ENCODE assay signal across 34 cellular contexts in genomic region chr9:135209136-135209535, GRCh38.
"Had no signal": no experiment of that assay in that cellular context is flagged by ENCODE, and none has a peak within 500 bp of the region (broad histone marks: within the 10 kb centered on the region; RNA-seq: fewer than 3 reads in every experiment).

No MANE protein-coding gene starts in this region.

- H3K4me3 ChIP-seq: adrenal gland, body of pancreas, breast epithelium had no signal

- H3K4me1 Mint-ChIP-seq: activated B cell treated with CpG ODN at 0.5 μM for 24 hours; activated CD4-positive, alpha-beta T cell treated with anti-CD3 and anti-CD28 coated beads, Interleukin-2, amount 10 ng/mL, durations not matched to agents 24 days and 14 days; activated naive CD8-positive, alpha-beta T cell treated with anti-CD3 and anti-CD28 coated beads for 36 hours; activated T-helper 17 cell treated with anti-CD3 and anti-CD28 coated beads, Interleukin-2, amount 50 U/mL, for 72 hours had no signal

- H3K4me3 Mint-ChIP-seq: activated B cell treated with CpG ODN at 0.5 μM for 24 hours; activated CD4-positive, alpha-beta memory T cell treated with anti-CD3 and anti-CD28 coated beads for 36 hours; activated CD4-positive, alpha-beta T cell treated with anti-CD3 and anti-CD28 coated beads, Interleukin-2, amount 10 ng/mL, durations not matched to agents 24 days and 14 days; activated CD8-positive, alpha-beta T cell treated with anti-CD3 and anti-CD28 coated beads for 36 hours; activated naive CD4-positive, alpha-beta T cell treated with anti-CD3 and anti-CD28 coated beads for 36 hours; activated naive CD8-positive, alpha-beta T cell treated with anti-CD3 and anti-CD28 coated beads for 36 hours; activated T-cell treated with anti-CD3 and anti-CD28 coated beads, Interleukin-2, amount 50 U/mL, for 4 hours; activated T-cell treated with anti-CD3 and anti-CD28 coated beads, Interleukin-2, amount 50 U/mL, for 72 hours; activated T-helper 1 cell treated with anti-CD3 and anti-CD28 coated beads, Interleukin-12 subunit alpha, Interleukin-12 subunit beta, Interleukin-2, Interleukin-4 antibody, amounts not matched to agents 30 ng/mL and 10 ng/mL and 1 ng/mL, durations not matched to agents 14 hours and 24 hours and 36 hours; activated T-helper 17 cell treated with anti-CD3 and anti-CD28 coated beads, Interleukin-2, amount 50 U/mL, for 72 hours; T-helper 1 cell treated with Interleukin-12 subunit alpha and Interleukin-12 subunit beta and Interleukin-4 antibody, amounts not matched to agents 30 μg/mL and 1 μg/mL, for 36 hours; T-helper 2 cell treated with Interferon-gamma antibody and Interleukin-4, amounts not matched to agents 5 μg/mL and 100 μg/mL, for 36 hours had no signal

- ATAC-seq: activated CD8-positive, alpha-beta T cell treated with anti-CD3 and anti-CD28 coated beads for 36 hours; activated naive CD4-positive, alpha-beta T cell treated with anti-CD3 and anti-CD28 coated beads, Interleukin-2, amount 50 U/mL, for 72 hours; activated T-cell treated with anti-CD3 and anti-CD28 coated beads, Interleukin-2, amount 50 U/mL, for 4 hours; activated T-cell treated with anti-CD3 and anti-CD28 coated beads, Interleukin-2, amount 50 U/mL, for 72 hours; activated T-helper 17 cell treated with anti-CD3 and anti-CD28 coated beads, Interleukin-2, amount 50 U/mL, for 72 hours; body of pancreas had no signal

- H3K27me3 ChIP-seq: adrenal gland, body of pancreas, brain microvascular endothelial cell had no signal

- DNase-seq: activated B cell treated with CpG ODN at 0.5 μM for 24 hours; activated CD4-positive, alpha-beta memory T cell treated with anti-CD3 and anti-CD28 coated beads for 36 hours; activated CD4-positive, alpha-beta T cell treated with anti-CD3 and anti-CD28 coated beads for 4 hours; activated CD4-positive, alpha-beta T cell treated with anti-CD3 and anti-CD28 coated beads, Interleukin-2, amount 10 ng/mL, durations not matched to agents 24 days and 14 days; activated CD4-positive, alpha-beta T cell treated with anti-CD3 and anti-CD28 coated beads, Interleukin-2, amount 50 U/mL, for 1 hour; activated CD4-positive, alpha-beta T cell treated with anti-CD3 and anti-CD28 coated beads, Interleukin-2, amount 50 U/mL, for 4 hours; activated CD4-positive, CD25-positive, alpha-beta regulatory T cell treated with anti-CD3 and anti-CD28 coated beads, Interleukin-2, amount 50 U/mL, for 72 hours; activated CD8-positive, alpha-beta memory T cell treated with anti-CD3 and anti-CD28 coated beads, Interleukin-2, amount 50 U/mL, for 4 hours; activated CD8-positive, alpha-beta T cell treated with anti-CD3 and anti-CD28 coated beads for 36 hours; activated effector memory CD4-positive, alpha-beta T cell treated with anti-CD3 and anti-CD28 coated beads, Interleukin-2, amount 50 U/mL, for 16 hours; activated gamma-delta T cell treated with Interleukin-2 at 50 U/mL for 16 hours; activated naive CD4-positive, alpha-beta T cell; activated naive CD4-positive, alpha-beta T cell treated with anti-CD3 and anti-CD28 coated beads for 36 hours; activated naive CD4-positive, alpha-beta T cell treated with anti-CD3 and anti-CD28 coated beads, Interleukin-2, amount 50 U/mL, for 16 hours; activated naive CD8-positive, alpha-beta T cell treated with anti-CD3 and anti-CD28 coated beads for 36 hours; activated T-cell treated with anti-CD3 and anti-CD28 coated beads for 4 hours; activated T-cell treated with anti-CD3 and anti-CD28 coated beads, Interleukin-2, amount 50 U/mL, for 1 hour; activated T-cell treated with anti-CD3 and anti-CD28 coated beads, Interleukin-2, amount 50 U/mL, for 4 hours; activated T-cell treated with anti-CD3 and anti-CD28 coated beads, Interleukin-2, amount 50 U/mL, for 72 hours; amniotic stem cell; body of pancreas; brain microvascular endothelial cell; central memory CD4-positive, alpha-beta T cell; T-helper 1 cell; T-helper 2 cell; T-helper 9 cell had no signal

- H3K36me3 Mint-ChIP-seq: activated CD4-positive, alpha-beta memory T cell treated with anti-CD3 and anti-CD28 coated beads for 36 hours; activated naive CD4-positive, alpha-beta T cell treated with anti-CD3 and anti-CD28 coated beads, Interleukin-2, amount 50 U/mL, for 72 hours; activated naive CD8-positive, alpha-beta T cell treated with anti-CD3 and anti-CD28 coated beads for 36 hours had no signal

- H3K9me3 Mint-ChIP-seq: activated T-helper 1 cell treated with anti-CD3 and anti-CD28 coated beads, Interleukin-12 subunit alpha, Interleukin-12 subunit beta, Interleukin-2, Interleukin-4 antibody, amounts not matched to agents 30 ng/mL and 10 ng/mL and 1 ng/mL, durations not matched to agents 14 hours and 24 hours and 36 hours; activated T-helper 17 cell treated with anti-CD3 and anti-CD28 coated beads, Interleukin-2, amount 50 U/mL, for 72 hours had no signal

- H3K27ac Mint-ChIP-seq: activated B cell treated with CpG ODN at 0.5 μM for 24 hours; activated CD4-positive, alpha-beta memory T cell treated with anti-CD3 and anti-CD28 coated beads for 36 hours; activated CD4-positive, alpha-beta T cell treated with anti-CD3 and anti-CD28 coated beads, Interleukin-2, amount 10 ng/mL, durations not matched to agents 24 days and 14 days; activated CD8-positive, alpha-beta T cell treated with anti-CD3 and anti-CD28 coated beads for 36 hours; activated naive CD4-positive, alpha-beta T cell treated with anti-CD3 and anti-CD28 coated beads for 36 hours; activated naive CD4-positive, alpha-beta T cell treated with anti-CD3 and anti-CD28 coated beads, Interleukin-2, amount 50 U/mL, for 72 hours; activated naive CD8-positive, alpha-beta T cell treated with anti-CD3 and anti-CD28 coated beads for 36 hours; activated T-cell treated with anti-CD3 and anti-CD28 coated beads, Interleukin-2, amount 50 U/mL, for 72 hours; activated T-helper 1 cell treated with anti-CD3 and anti-CD28 coated beads, Interleukin-12 subunit alpha, Interleukin-12 subunit beta, Interleukin-2, Interleukin-4 antibody, amounts not matched to agents 30 ng/mL and 10 ng/mL and 1 ng/mL, durations not matched to agents 14 hours and 24 hours and 36 hours; activated T-helper 17 cell treated with anti-CD3 and anti-CD28 coated beads, Interleukin-2, amount 50 U/mL, for 72 hours; T-helper 1 cell treated with Interleukin-12 subunit alpha and Interleukin-12 subunit beta and Interleukin-4 antibody, amounts not matched to agents 30 μg/mL and 1 μg/mL, for 36 hours; T-helper 2 cell treated with Interferon-gamma antibody and Interleukin-4, amounts not matched to agents 5 μg/mL and 100 μg/mL, for 36 hours had no signal

- H3K4me1 ChIP-seq: adrenal gland, body of pancreas, breast epithelium had no signal

- H3K9me3 ChIP-seq: adrenal gland had no signal

- H3K27ac ChIP-seq: adrenal gland, body of pancreas, brain microvascular endothelial cell, breast epithelium, VCaP had no signal

- H3K36me3 ChIP-seq: adrenal gland, brain microvascular endothelial cell, breast epithelium had no signal

- H3K27me3 Mint-ChIP-seq: activated CD4-positive, alpha-beta T cell treated with anti-CD3 and anti-CD28 coated beads, Interleukin-2, amount 10 ng/mL, durations not matched to agents 24 days and 14 days; activated naive CD8-positive, alpha-beta T cell treated with anti-CD3 and anti-CD28 coated beads for 36 hours had no signal
